ENCODE assay signal across 20 cellular contexts in genomic region chr7:34043461-34044318, GRCh38.
"Had no signal": no experiment of that assay in that cellular context is flagged by ENCODE, and none has a peak within 500 bp of the region (broad histone marks: within the 10 kb centered on the region; RNA-seq: fewer than 3 reads in every experiment).

No MANE protein-coding gene starts in this region.

- FAIRE-seq: islet of Langerhans, small intestine, urothelium cell line had no signal

- H3K9me3 ChIP-seq: gastrocnemius medialis, neutrophil, right lobe of liver, transverse colon had no signal

- H3K36me3 ChIP-seq: gastrocnemius medialis, neutrophil, right lobe of liver, transverse colon had no signal

- H3K4me3 ChIP-seq: gastrocnemius medialis, right lobe of liver, transverse colon had no signal

- H3K27ac ChIP-seq: epithelial cell of prostate, gastrocnemius medialis, neutrophil, right lobe of liver, transverse colon, VCaP had no signal

- ATAC-seq: activated T-helper 17 cell treated with anti-CD3 and anti-CD28 coated beads, Interleukin-2, amount 50 U/mL, for 72 hours; gastrocnemius medialis; natural killer cell treated with Interleukin-12 subunit alpha and Interleukin-12 subunit beta and Interleukin-15 and Interleukin-18, amount 100 ng/mL, for 72 hours; right lobe of liver; stimulated activated effector memory CD8-positive, alpha-beta T cell treated with anti-CD3 and anti-CD28 coated beads, Interleukin-12 subunit alpha, Interleukin-12 subunit beta, amount 100 ng/mL, for 72 hours; stimulated activated naive CD8-positive, alpha-beta T cell treated with anti-CD3 and anti-CD28 coated beads, Interleukin-15, amount 100 ng/mL, for 72 hours had no signal

- H3K27me3 ChIP-seq: gastrocnemius medialis, neutrophil, right lobe of liver, transverse colon had no signal

- H3K4me1 ChIP-seq: gastrocnemius medialis, right lobe of liver had no signal

- DNase-seq: activated CD4-positive, alpha-beta T cell treated with anti-CD3 and anti-CD28 coated beads for 1 hour; activated naive CD4-positive, alpha-beta T cell; activated naive CD8-positive, alpha-beta T cell treated with anti-CD3 and anti-CD28 coated beads for 36 hours; activated T-cell treated with anti-CD3 and anti-CD28 coated beads, Interleukin-2, amount 50 U/mL, for 1 hour; amygdala; gastrocnemius medialis; head of caudate nucleus; right lobe of liver; small intestine; stimulated activated CD4-positive, alpha-beta T cell treated with anti-CD3 and anti-CD28 coated beads, Interleukin-2, amount 100 ng/mL, for 24 hours; stimulated activated naive CD8-positive, alpha-beta T cell treated with anti-CD3 and anti-CD28 coated beads, Interleukin-15, amount 100 ng/mL, for 72 hours; transverse colon had no signal
